In the genomic region with DNA sequence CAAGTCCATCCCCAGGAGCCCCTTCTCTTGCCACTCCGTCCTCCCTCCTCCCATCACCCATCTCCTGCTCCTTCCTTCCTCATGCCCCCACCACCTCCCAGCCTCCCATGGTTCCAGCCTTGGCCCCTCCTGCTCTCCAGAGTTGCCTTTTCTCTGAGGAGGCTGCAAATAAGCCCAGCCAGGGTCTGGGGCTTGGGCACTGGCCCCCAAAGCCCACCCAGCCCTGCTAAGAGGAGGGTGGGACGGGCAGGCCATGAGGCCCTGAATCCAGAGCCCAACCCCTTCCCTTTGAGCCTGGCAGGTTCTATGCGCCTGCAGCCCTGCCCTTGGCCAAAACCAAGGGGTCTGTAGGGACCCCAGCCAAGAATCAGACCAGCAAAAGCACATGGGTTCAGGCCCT, we compare ENCODE assay signal across 1 cellular context.
TF ChIP-seq lines count a peak whose summit lies in the region.

No MANE protein-coding gene starts in this region.

TF ChIP-seq in IMR-90, 13 proteins besides CTCF, POLR2A, EP300 and RAD21 (continued from another document):
- TF ChIP-seq, protein P1, sequence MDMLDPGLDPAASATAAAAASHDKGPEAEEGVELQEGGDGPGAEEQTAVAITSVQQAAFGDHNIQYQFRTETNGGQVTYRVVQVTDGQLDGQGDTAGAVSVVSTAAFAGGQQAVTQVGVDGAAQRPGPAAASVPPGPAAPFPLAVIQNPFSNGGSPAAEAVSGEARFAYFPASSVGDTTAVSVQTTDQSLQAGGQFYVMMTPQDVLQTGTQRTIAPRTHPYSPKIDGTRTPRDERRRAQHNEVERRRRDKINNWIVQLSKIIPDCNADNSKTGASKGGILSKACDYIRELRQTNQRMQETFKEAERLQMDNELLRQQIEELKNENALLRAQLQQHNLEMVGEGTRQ (IDR thresholded peaks at IDR 0.05; ENCODE audit: low read depth, low read length), result no peak
- no peak for TF ChIP-seq SMC3 (IDR thresholded peaks at IDR 0.05; ENCODE audit: low read depth, low read length)
- TF ChIP-seq CHD1 (IDR thresholded peaks at IDR 0.05; ENCODE audit: low read depth, low read length), result no peak
- TF ChIP-seq FOS (IDR thresholded peaks at IDR 0.05; ENCODE audit: low read depth, low read length), result no peak
- no peak for TF ChIP-seq BHLHE40 (IDR thresholded peaks at IDR 0.05; ENCODE audit: low read depth, low read length)
- no peak for TF ChIP-seq MAZ (IDR thresholded peaks at IDR 0.05; ENCODE audit: borderline replicate concordance, low read depth, low read length)
- no peak for TF ChIP-seq MXI1 (IDR thresholded peaks at IDR 0.05; ENCODE audit: borderline replicate concordance, low read depth, low read length)
TF ChIP-seq in IMR-90: peak in this region for 0.
